In the genomic region with DNA sequence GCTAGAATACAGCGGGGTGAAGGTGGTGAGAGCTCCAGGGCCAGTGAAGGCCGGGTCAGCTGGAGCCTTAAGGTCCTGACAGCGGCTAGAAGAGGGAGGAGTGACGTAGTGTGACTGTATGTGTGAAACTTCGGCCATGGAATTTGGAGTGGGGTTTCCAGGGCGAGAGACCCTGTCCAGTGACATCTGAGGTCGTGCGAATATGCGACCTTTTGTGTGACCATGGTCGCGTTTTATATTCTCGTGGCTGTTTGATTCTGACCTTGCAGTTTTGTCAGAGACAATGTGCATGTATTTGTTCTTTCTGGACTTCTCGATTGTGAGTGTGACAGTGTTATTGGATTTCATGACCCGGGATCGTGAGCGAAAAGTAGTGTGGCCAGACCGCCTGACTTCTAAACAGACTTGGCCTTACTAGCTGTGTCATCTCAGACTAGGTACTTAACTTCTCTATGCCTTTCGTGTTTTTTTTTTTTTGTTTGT, we compare ENCODE assay signal across 1 cellular context.
TF ChIP-seq lines count a peak whose summit lies in the region.

No MANE protein-coding gene starts in this region.

TF ChIP-seq in GM12878, 131 proteins besides CTCF, POLR2A, EP300 and RAD21 (continued from another document):
- TF ChIP-seq, protein P1, sequence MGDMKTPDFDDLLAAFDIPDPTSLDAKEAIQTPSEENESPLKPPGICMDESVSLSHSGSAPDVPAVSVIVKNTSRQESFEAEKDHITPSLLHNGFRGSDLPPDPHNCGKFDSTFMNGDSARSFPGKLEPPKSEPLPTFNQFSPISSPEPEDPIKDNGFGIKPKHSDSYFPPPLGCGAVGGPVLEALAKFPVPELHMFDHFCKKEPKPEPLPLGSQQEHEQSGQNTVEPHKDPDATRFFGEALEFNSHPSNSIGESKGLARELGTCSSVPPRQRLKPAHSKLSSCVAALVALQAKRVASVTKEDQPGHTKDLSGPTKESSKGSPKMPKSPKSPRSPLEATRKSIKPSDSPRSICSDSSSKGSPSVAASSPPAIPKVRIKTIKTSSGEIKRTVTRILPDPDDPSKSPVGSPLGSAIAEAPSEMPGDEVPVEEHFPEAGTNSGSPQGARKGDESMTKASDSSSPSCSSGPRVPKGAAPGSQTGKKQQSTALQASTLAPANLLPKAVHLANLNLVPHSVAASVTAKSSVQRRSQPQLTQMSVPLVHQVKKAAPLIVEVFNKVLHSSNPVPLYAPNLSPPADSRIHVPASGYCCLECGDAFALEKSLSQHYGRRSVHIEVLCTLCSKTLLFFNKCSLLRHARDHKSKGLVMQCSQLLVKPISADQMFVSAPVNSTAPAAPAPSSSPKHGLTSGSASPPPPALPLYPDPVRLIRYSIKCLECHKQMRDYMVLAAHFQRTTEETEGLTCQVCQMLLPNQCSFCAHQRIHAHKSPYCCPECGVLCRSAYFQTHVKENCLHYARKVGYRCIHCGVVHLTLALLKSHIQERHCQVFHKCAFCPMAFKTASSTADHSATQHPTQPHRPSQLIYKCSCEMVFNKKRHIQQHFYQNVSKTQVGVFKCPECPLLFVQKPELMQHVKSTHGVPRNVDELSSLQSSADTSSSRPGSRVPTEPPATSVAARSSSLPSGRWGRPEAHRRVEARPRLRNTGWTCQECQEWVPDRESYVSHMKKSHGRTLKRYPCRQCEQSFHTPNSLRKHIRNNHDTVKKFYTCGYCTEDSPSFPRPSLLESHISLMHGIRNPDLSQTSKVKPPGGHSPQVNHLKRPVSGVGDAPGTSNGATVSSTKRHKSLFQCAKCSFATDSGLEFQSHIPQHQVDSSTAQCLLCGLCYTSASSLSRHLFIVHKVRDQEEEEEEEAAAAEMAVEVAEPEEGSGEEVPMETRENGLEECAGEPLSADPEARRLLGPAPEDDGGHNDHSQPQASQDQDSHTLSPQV (IDR thresholded peaks at IDR 0.05) = no peak
- TF ChIP-seq RUNX3 (IDR thresholded peaks at IDR 0.05; ENCODE audit: low read length) (no peak), NFXL1 (IDR thresholded peaks at IDR 0.05; ENCODE audit: borderline replicate concordance) (no peak), STAT3 (IDR thresholded peaks at IDR 0.05; ENCODE audit: low read depth, low read length) (no peak), ETV6 (conservative IDR thresholded peaks at IDR 0.05 in 1 of 2, IDR thresholded peaks at IDR 0.05 in 1 of 2; ENCODE audit: borderline replicate concordance in 1 of 2, low read depth in 1 of 2) (no peak), TARDBP (IDR thresholded peaks at IDR 0.05; ENCODE audit: borderline replicate concordance) (no peak), MTA2 (IDR thresholded peaks at IDR 0.05; ENCODE audit: low read depth) (peak; percentile 34; the same call in 1 of the 2 replicates), SMAD1 (IDR thresholded peaks at IDR 0.05; ENCODE audit: low read depth, partially characterized antibody) (no peak), STAT1 (conservative IDR thresholded peaks at IDR 0.05) (peak; percentile 25; the same call in 1 of the 2 replicates), ZSCAN29 (IDR thresholded peaks at IDR 0.05) (0 out of 2 replicates have a peak, but pooled peaks have one; percentile 50), FOXK2 (IDR thresholded peaks at IDR 0.05) (0 out of 2 replicates have a peak, but pooled peaks have one; percentile 31), ATF7 (IDR thresholded peaks at IDR 0.05; ENCODE audit: low read depth) (no peak), CHD2 (IDR thresholded peaks at IDR 0.05; ENCODE audit: borderline replicate concordance, low read depth, low read length) (no peak), BRCA1 (IDR thresholded peaks at IDR 0.05; ENCODE audit: low read depth, low read length) (no peak), ASH2L (IDR thresholded peaks at IDR 0.05; ENCODE audit: borderline replicate concordance, low read depth) (no peak), JUNB (IDR thresholded peaks at IDR 0.05) (no peak), EED (IDR thresholded peaks at IDR 0.05; ENCODE audit: low read depth) (no peak), WRNIP1 (IDR thresholded peaks at IDR 0.05; ENCODE audit: borderline replicate concordance, low read depth, low read length) (no peak), NR2F1 (conservative IDR thresholded peaks at IDR 0.05) (no peak; the same call in 1 of the 2 replicates), SREBF2 (IDR thresholded peaks at IDR 0.05; ENCODE audit: low read length) (no peak)
- TF ChIP-seq, protein P2, sequence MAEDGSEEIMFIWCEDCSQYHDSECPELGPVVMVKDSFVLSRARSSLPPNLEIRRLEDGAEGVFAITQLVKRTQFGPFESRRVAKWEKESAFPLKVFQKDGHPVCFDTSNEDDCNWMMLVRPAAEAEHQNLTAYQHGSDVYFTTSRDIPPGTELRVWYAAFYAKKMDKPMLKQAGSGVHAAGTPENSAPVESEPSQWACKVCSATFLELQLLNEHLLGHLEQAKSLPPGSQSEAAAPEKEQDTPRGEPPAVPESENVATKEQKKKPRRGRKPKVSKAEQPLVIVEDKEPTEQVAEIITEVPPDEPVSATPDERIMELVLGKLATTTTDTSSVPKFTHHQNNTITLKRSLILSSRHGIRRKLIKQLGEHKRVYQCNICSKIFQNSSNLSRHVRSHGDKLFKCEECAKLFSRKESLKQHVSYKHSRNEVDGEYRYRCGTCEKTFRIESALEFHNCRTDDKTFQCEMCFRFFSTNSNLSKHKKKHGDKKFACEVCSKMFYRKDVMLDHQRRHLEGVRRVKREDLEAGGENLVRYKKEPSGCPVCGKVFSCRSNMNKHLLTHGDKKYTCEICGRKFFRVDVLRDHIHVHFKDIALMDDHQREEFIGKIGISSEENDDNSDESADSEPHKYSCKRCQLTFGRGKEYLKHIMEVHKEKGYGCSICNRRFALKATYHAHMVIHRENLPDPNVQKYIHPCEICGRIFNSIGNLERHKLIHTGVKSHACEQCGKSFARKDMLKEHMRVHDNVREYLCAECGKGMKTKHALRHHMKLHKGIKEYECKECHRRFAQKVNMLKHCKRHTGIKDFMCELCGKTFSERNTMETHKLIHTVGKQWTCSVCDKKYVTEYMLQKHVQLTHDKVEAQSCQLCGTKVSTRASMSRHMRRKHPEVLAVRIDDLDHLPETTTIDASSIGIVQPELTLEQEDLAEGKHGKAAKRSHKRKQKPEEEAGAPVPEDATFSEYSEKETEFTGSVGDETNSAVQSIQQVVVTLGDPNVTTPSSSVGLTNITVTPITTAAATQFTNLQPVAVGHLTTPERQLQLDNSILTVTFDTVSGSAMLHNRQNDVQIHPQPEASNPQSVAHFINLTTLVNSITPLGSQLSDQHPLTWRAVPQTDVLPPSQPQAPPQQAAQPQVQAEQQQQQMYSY (CRISPR knock-in tag; IDR thresholded peaks at IDR 0.05) = no peak
- TF ChIP-seq, protein P3, sequence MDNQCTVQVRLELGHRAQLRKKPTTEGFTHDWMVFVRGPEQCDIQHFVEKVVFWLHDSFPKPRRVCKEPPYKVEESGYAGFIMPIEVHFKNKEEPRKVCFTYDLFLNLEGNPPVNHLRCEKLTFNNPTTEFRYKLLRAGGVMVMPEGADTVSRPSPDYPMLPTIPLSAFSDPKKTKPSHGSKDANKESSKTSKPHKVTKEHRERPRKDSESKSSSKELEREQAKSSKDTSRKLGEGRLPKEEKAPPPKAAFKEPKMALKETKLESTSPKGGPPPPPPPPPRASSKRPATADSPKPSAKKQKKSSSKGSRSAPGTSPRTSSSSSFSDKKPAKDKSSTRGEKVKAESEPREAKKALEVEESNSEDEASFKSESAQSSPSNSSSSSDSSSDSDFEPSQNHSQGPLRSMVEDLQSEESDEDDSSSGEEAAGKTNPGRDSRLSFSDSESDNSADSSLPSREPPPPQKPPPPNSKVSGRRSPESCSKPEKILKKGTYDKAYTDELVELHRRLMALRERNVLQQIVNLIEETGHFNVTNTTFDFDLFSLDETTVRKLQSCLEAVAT (IDR thresholded peaks at IDR 0.05) = peak; percentile 92
- TF ChIP-seq, protein P4, sequence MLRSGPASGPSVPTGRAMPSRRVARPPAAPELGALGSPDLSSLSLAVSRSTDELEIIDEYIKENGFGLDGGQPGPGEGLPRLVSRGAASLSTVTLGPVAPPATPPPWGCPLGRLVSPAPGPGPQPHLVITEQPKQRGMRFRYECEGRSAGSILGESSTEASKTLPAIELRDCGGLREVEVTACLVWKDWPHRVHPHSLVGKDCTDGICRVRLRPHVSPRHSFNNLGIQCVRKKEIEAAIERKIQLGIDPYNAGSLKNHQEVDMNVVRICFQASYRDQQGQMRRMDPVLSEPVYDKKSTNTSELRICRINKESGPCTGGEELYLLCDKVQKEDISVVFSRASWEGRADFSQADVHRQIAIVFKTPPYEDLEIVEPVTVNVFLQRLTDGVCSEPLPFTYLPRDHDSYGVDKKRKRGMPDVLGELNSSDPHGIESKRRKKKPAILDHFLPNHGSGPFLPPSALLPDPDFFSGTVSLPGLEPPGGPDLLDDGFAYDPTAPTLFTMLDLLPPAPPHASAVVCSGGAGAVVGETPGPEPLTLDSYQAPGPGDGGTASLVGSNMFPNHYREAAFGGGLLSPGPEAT (IDR thresholded peaks at IDR 0.05; ENCODE audit: low read depth) = 0 out of 2 replicates have a peak, but pooled peaks have one; percentile 5
- TF ChIP-seq, protein P5, sequence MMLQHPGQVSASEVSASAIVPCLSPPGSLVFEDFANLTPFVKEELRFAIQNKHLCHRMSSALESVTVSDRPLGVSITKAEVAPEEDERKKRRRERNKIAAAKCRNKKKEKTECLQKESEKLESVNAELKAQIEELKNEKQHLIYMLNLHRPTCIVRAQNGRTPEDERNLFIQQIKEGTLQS (IDR thresholded peaks at IDR 0.05; ENCODE audit: borderline replicate concordance, extremely low read depth, low read depth, low read length) = no peak
- TF ChIP-seq, protein P6, sequence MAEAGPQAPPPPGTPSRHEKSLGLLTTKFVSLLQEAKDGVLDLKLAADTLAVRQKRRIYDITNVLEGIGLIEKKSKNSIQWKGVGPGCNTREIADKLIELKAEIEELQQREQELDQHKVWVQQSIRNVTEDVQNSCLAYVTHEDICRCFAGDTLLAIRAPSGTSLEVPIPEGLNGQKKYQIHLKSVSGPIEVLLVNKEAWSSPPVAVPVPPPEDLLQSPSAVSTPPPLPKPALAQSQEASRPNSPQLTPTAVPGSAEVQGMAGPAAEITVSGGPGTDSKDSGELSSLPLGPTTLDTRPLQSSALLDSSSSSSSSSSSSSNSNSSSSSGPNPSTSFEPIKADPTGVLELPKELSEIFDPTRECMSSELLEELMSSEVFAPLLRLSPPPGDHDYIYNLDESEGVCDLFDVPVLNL (IDR thresholded peaks at IDR 0.05; ENCODE audit: low read depth, low read length) = no peak
